Comparison of ENCODE assay signal across 15 cellular contexts in the genomic region with DNA sequence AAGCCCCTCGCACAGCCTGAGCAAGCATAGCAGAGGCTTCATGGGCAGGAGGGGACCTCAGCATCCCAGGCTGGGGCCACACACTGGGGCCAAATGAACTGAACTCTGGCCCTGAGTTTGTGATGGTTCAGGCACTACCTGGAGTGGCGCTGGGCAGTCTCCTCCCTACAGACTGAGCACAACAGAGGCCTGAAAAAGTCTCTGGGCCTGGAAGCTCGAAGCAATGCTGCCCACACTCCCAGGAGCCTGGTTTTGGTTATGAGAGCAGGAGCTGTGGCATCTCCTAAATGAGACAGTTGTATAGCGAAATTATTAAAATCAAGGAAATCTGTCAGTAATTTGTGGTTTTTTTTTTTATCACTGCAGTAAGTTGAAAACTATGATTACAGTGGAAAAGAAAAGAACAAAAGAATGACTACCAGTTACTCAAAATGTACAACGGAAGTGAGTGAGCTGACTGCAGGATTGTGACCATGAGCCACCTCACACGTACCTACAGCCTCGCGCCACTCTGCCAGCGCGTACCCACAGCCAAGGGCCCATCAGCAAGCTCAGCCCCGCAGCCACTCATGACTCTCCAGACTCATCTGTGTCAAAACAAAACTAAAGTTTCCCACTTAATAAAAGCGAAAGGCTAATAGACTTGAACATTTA.
DNase-seq lines count a peak whose midpoint lies in the region; ATAC-seq and TF ChIP-seq lines count a peak whose summit lies in the region.
"Had no signal": no experiment of that assay in that cellular context is flagged by ENCODE, and none has a peak within 500 bp of the region (broad histone marks: within the 10 kb centered on the region; RNA-seq: fewer than 3 reads in every experiment).

No MANE protein-coding gene starts in this region.

- no peaks in the 10 kb centered on the region for H3K4me1 Mint-ChIP-seq in activated B cell treated with CpG ODN at 0.5 μM for 24 hours

- POLR2A ChIA-PET in activated B cell treated with CpG ODN at 0.5 μM for 24 hours (lab: Charles Lee), result no interaction called here

- H3K4me3 Mint-ChIP-seq in activated B cell treated with CpG ODN at 0.5 μM for 24 hours, result no peak overlapping the region

- ATAC-seq in GM21390 (IDR thresholded peaks at IDR 0.05; ENCODE audit: unreplicated experiment) (peak; percentile 39), activated B cell treated with CpG ODN at 0.5 μM for 24 hours (ENCODE audit: low read depth) (peak; percentile 49), HG03460 (IDR thresholded peaks at IDR 0.05; ENCODE audit: unreplicated experiment) (no peak), GM21360 (IDR thresholded peaks at IDR 0.05; ENCODE audit: unreplicated experiment) (no peak)

- TF ChIP-seq CTCF in activated B cell treated with CpG ODN at 0.5 μM for 24 hours (IDR thresholded peaks at IDR 0.05), result no peak

- CTCF ChIA-PET in activated B cell treated with CpG ODN at 0.5 μM for 24 hours (lab: Charles Lee), result interaction anchor here (1.2 kb wide), 1 partner anchor 567 kb away, joined by 3 read pairs; no protein-coding TSS in a partner anchor

- H3K27ac Mint-ChIP-seq in activated B cell treated with CpG ODN at 0.5 μM for 24 hours, result no peak overlapping the region

- H3K9me3 Mint-ChIP-seq in activated B cell treated with CpG ODN at 0.5 μM for 24 hours, result no peaks in the 10 kb centered on the region

- peaks cover 3% of the 10 kb centered on the region for H3K36me3 Mint-ChIP-seq in activated B cell treated with CpG ODN at 0.5 μM for 24 hours (ENCODE audit: low read depth)

- H3K27me3 Mint-ChIP-seq in activated B cell treated with CpG ODN at 0.5 μM for 24 hours, result no peaks in the 10 kb centered on the region

- intact Hi-C loops in activated B cell treated with CpG ODN at 0.5 μM for 24 hours (cut with micrococcal nuclease), result no loop called here

- DNase-seq in activated effector memory CD4-positive, alpha-beta T cell treated with anti-CD3 and anti-CD28 coated beads, Interleukin-2, amount 50 U/mL, for 16 hours, result peak; percentile 69
- no peak for DNase-seq in activated effector memory CD4-positive, alpha-beta T cell treated with Interleukin-2 at 50 U/mL for 16 hours
- DNase-seq in activated B cell treated with CpG ODN at 0.5 μM for 24 hours (no peak), NCI-H1092 (lab: John Stamatoyannopoulos, UW) (no peak)
- DNase-seq in stimulated activated CD4-positive, alpha-beta T cell treated with anti-CD3 and anti-CD28 coated beads, Interleukin-1b, Interleukin-23, amount 100 ng/mL, for 48 hours, result peak; percentile 47
- DNase-seq: Caco-2, cerebellar nuclear complex, head of caudate nucleus, midbrain, SHP77, sigmoid colon, substantia nigra had no signal

Comparison
In these comparisons a context has a peak if more than half of its experiments do, and no peak if none do; other contexts are left out.
1. DNase-seq: peak in activated effector memory CD4-positive, alpha-beta T cell treated with anti-CD3 and anti-CD28 coated beads, Interleukin-2, amount 50 U/mL, for 16 hours (single experiment) and stimulated activated CD4-positive, alpha-beta T cell treated with anti-CD3 and anti-CD28 coated beads, Interleukin-1b, Interleukin-23, amount 100 ng/mL, for 48 hours (single experiment); none in activated effector memory CD4-positive, alpha-beta T cell treated with Interleukin-2 at 50 U/mL for 16 hours (single experiment), activated B cell treated with CpG ODN at 0.5 μM for 24 hours (single experiment) and NCI-H1092 (single experiment).
2. ATAC-seq: peak in GM21390 (single experiment) and activated B cell treated with CpG ODN at 0.5 μM for 24 hours (single experiment); none in HG03460 (single experiment) and GM21360 (single experiment).